11 cellular contexts compared by ENCODE assay signal in the genomic region with DNA sequence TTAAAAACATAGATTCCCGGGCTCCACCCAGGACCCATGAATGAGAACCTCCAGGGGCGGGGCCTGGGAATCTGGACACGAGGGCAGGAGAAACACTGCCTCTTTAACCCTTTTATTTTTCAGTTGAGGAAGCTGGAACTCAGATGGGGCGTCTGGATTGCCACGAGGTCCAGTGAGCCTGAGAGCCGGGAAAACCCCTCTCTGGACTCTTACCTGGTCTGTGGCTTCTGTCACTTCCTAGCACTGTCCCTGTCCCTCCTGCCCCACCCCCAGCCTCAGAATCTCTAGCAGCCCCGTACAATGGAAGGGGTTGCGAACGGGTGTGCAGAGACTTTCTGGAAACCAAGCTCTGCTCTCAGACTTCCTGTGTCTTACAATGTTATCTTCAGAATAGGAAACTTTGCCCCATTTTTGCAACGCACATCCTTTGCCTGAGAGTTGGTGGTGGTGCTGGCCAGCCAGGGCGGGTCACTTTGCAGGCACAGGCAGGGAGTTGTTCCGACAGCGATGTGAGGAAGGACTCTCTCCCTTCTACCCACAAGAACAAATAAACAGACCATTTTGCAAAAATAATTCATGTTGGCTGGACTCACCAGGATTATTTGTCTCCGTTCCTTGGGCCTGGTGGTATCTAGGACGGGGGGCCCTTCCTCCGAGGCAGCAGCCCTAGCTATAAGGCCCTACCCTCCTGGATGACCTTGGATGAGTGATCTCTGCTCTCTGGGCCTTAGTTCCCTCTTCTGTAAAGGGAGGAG. TPM values are rescaled to one million over a fixed set of nuclear protein-coding genes. Genes with fewer than 3 reads are reported as not detected.
A peak's percentile ranks its signal among the peaks of the same experiment; 100 is the strongest.
DNase-seq lines count a peak whose midpoint lies in the region; FAIRE-seq and TF ChIP-seq lines count a peak whose summit lies in the region.
"Had no signal": no experiment of that assay in that cellular context is flagged by ENCODE, and none has a peak within 500 bp of the region (broad histone marks: within the 10 kb centered on the region; RNA-seq: fewer than 3 reads in every experiment).

No MANE protein-coding gene starts in this region.

- FAIRE-seq in small intestine (lab: Jason Lieb, UNC) (no peak), HTR-8/SVneo (lab: Jason Lieb, UNC) (no peak)

- DNase-seq in GM19238 (ENCODE audit: insufficient read length, low spot score) (peak; percentile 23), adipocyte (ENCODE audit: low read depth) (no peak), left ventricle myocardium inferior (peak; percentile 23), small intestine (peak; percentile 56), glomerular visceral epithelial cell (ENCODE audit: extremely low spot score) (no peak), HTR-8/SVneo (ENCODE audit: insufficient read length, low spot score) (no peak), NCI-H146 (lab: John Stamatoyannopoulos, UW) (no peak)
- DNase-seq in activated CD4-positive, alpha-beta T cell treated with anti-CD3 and anti-CD28 coated beads, Interleukin-2, amount 50 U/mL, for 48 hours: no peak
- DNase-seq: effector memory CD8-positive, alpha-beta T cell; NCI-H1105 had no signal

- peaks cover 81% of the 10 kb centered on the region for H3K4me1 ChIP-seq in adipocyte (ENCODE audit: control insufficient read depth, insufficient read depth, low read length)
- peaks cover 93% of the 10 kb centered on the region for H3K4me1 ChIP-seq in left ventricle myocardium inferior
- peaks cover 6 to 28% of the 10 kb centered on the region in 2 donors for H3K4me1 ChIP-seq in small intestine (ENCODE audit: control insufficient read depth in 2 of 2, insufficient read depth in 1 of 2, low read depth in 1 of 2, low read length in 1 of 2)

- intact Hi-C loops in left ventricle myocardium inferior (cut with micrococcal nuclease): no loop called here

- H3K9ac ChIP-seq in adipocyte (ENCODE audit: low read length): peak overlapping the region; percentile 81

- H3K27ac ChIP-seq in left ventricle myocardium inferior (replicated peaks): peak overlapping the region; percentile 93
- H3K27ac ChIP-seq in small intestine (ENCODE audit: low read depth in 1 of 2, low read length in 1 of 2): peak overlapping the region in 1 of 2 donors; percentile 91
- H3K27ac ChIP-seq: VCaP had no signal

- H3K36me3 ChIP-seq in adipocyte (ENCODE audit: control insufficient read depth, insufficient read depth, low read length, severe bottlenecking): peaks cover 16% of the 10 kb centered on the region
- H3K36me3 ChIP-seq in left ventricle myocardium inferior: no peaks in the 10 kb centered on the region
- no peaks in the 10 kb centered on the region for H3K36me3 ChIP-seq in small intestine (ENCODE audit: control insufficient read depth in 2 of 2, insufficient read depth in 2 of 2, low read length in 2 of 2)

- no peaks in the 10 kb centered on the region for H3K27me3 ChIP-seq in adipocyte (replicated peaks; ENCODE audit: control insufficient read depth, insufficient read depth, low read length)
- no peaks in the 10 kb centered on the region for H3K27me3 ChIP-seq in left ventricle myocardium inferior (ENCODE audit: low read depth)
- H3K27me3 ChIP-seq in small intestine (ENCODE audit: control insufficient read depth in 2 of 2, insufficient read depth in 2 of 2, low read length in 2 of 2): peaks cover 0 to 2% of the 10 kb centered on the region in 2 donors

- TF ChIP-seq CTCF in left ventricle myocardium inferior (IDR thresholded peaks at IDR 0.05; ENCODE audit: borderline replicate concordance): no peak

- H3K9me3 ChIP-seq in adipocyte (ENCODE audit: control insufficient read depth, low read length) (no peaks in the 10 kb centered on the region), left ventricle myocardium inferior (replicated peaks) (no peaks in the 10 kb centered on the region), small intestine (ENCODE audit: control insufficient read depth, low read depth) (no peaks in the 10 kb centered on the region)

- peak overlapping the region; percentile 46 for H3K4me3 ChIP-seq in adipocyte (ENCODE audit: low read length)
- no peak overlapping the region for H3K4me3 ChIP-seq in left ventricle myocardium inferior
- H3K4me3 ChIP-seq in small intestine (ENCODE audit: low read depth in 1 of 2, low read length in 2 of 2): no peak overlapping the region

- WGBS in small intestine, 3 donors: 19 to 30% (median 24%) methylated on average over 16 of the region's 16 CpGs

RNA-seq across cellular contexts. Expression of a gene that starts 59.1 kb away (rescaled TPM):
- total RNA-seq in left ventricle myocardium inferior: 20.3 TPM
- 10 to 100 TPM in 1 of 3 donors, 1 to 10 TPM in 1, under 1 TPM in 1; 0.89 to 19.5 (median 1.4) TPM for polyA plus RNA-seq in small intestine

Comparison
In these comparisons a context has a peak if more than half of its experiments do, and no peak if none do; other contexts are left out.
1. DNase-seq: peak in GM19238 (single experiment), left ventricle myocardium inferior (single experiment) and small intestine (single experiment); none in adipocyte (single experiment), glomerular visceral epithelial cell (single experiment), HTR-8/SVneo (single experiment), activated CD4-positive, alpha-beta T cell treated with anti-CD3 and anti-CD28 coated beads, Interleukin-2, amount 50 U/mL, for 48 hours (0 of 2) and NCI-H146 (single experiment).